In the genomic region with DNA sequence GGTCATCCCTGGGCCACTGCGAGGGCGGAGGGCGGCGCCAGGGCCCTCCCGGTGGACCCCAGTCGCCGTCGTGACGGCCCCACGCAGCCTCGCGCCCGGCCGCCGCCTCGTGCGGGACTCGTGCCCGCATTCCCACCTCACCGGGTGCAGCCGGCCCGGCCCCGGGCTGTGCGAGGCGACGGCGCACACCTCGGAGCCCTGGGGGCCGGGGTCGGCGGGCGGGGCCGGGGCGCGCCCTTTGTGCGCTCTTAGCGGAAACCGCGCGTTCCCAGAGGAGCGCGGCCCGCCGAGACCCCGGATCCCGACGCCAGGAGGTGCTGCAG, we compare ENCODE assay signal across 9 cellular contexts. TPM values are rescaled to one million over a fixed set of nuclear protein-coding genes. Genes with fewer than 3 reads are reported as not detected.
DNase-seq lines count a peak whose midpoint lies in the region; ATAC-seq and TF ChIP-seq lines count a peak whose summit lies in the region.
"Had no signal": no experiment of that assay in that cellular context is flagged by ENCODE, and none has a peak within 500 bp of the region (broad histone marks: within the 10 kb centered on the region; RNA-seq: fewer than 3 reads in every experiment).

No MANE protein-coding gene starts in this region.

- peak overlapping the region; percentile 44 to 64 (median 56) for H3K4me3 ChIP-seq in heart left ventricle
- peak overlapping the region; percentile 68 for H3K4me3 ChIP-seq in coronary artery
- H3K4me3 ChIP-seq in mucosa of rectum (ENCODE audit: low read length in 2 of 2) = peak overlapping the region in 1 of 2 donors; percentile 62
- H3K4me3 ChIP-seq in upper lobe of right lung = peak overlapping the region; percentile 50

- intact Hi-C loops in heart left ventricle (cut with DNase I) (loop anchor here in 7 of 10 donors (5.0 to 10.0 kb wide), 5 partner anchors 228 to 332 kb away; no protein-coding TSS in a partner anchor), Right ventricle myocardium superior (cut with DNase I) (loop anchor here (10.0 kb wide), 1 partner anchor 238 kb away; no protein-coding TSS in a partner anchor), upper lobe of right lung (cut with DNase I) (no loop called here)

- peak overlapping the region in 1 of 2 donors; percentile 52 for H3K9ac ChIP-seq in mucosa of rectum (ENCODE audit: low read depth in 1 of 2, low read length in 2 of 2)

- H3K36me3 ChIP-seq in heart left ventricle (no peaks in the 10 kb centered on the region), mucosa of rectum (ENCODE audit: control insufficient read depth in 2 of 2, insufficient read depth in 2 of 2, low read length in 2 of 2) (no peaks in the 10 kb centered on the region), upper lobe of right lung (no peaks in the 10 kb centered on the region)
- H3K36me3 ChIP-seq: BE2C had no signal

- TF ChIP-seq CTCF in heart left ventricle (IDR thresholded peaks at IDR 0.05) = no peak
- no peak for TF ChIP-seq CTCF in coronary artery (IDR thresholded peaks at IDR 0.05)
- TF ChIP-seq CTCF in upper lobe of right lung (IDR thresholded peaks at IDR 0.05) = no peak

- ATAC-seq in heart left ventricle (no peak), Right ventricle myocardium superior (ENCODE audit: poor library complexity) (no peak), upper lobe of right lung (no peak), HG03521 (IDR thresholded peaks at IDR 0.05; ENCODE audit: unreplicated experiment) (no peak), GM18520 (IDR thresholded peaks at IDR 0.05; ENCODE audit: unreplicated experiment) (no peak)

- no peak overlapping the region for H3K27ac ChIP-seq in heart left ventricle
- H3K27ac ChIP-seq in coronary artery = no peak overlapping the region
- peak overlapping the region; percentile 49 to 52 for H3K27ac ChIP-seq in mucosa of rectum (ENCODE audit: low read depth in 2 of 2, low read length in 2 of 2)
- H3K27ac ChIP-seq in upper lobe of right lung = no peak overlapping the region

- DNase-seq in heart left ventricle = no peak
- DNase-seq in Right ventricle myocardium superior = no peak
- DNase-seq in coronary artery (ENCODE audit: low spot score) = no peak
- DNase-seq in upper lobe of right lung = no peak
- no peak for DNase-seq in AML-193 (lab: John Stamatoyannopoulos, UW)
- DNase-seq: BE2C had no signal

- no peaks in the 10 kb centered on the region for H3K9me3 ChIP-seq in heart left ventricle
- H3K9me3 ChIP-seq in mucosa of rectum (ENCODE audit: control insufficient read depth in 2 of 2, low read length in 2 of 2) = no peaks in the 10 kb centered on the region
- no peaks in the 10 kb centered on the region for H3K9me3 ChIP-seq in upper lobe of right lung
- H3K9me3 ChIP-seq: BE2C had no signal

- TF ChIP-seq POLR2A in heart left ventricle (IDR thresholded peaks at IDR 0.05) = no peak

- H3K4me1 ChIP-seq in heart left ventricle = peaks cover 11 to 46% (median 34%) of the 10 kb centered on the region in 12 donors
- peaks cover 25 to 33% of the 10 kb centered on the region in 2 donors for H3K4me1 ChIP-seq in mucosa of rectum (ENCODE audit: control insufficient read depth in 2 of 2, insufficient read depth in 2 of 2, low read length in 2 of 2)
- H3K4me1 ChIP-seq in upper lobe of right lung = peaks cover 36% of the 10 kb centered on the region

- 1 to 3% methylated on average over 47 of the region's 47 CpGs; no CpG with 5 or more reads in 2 of the 4 donors for WGBS in heart left ventricle, 4 donors

- H3K27me3 ChIP-seq in heart left ventricle = peaks cover 9 to 71% (median 33%) of the 10 kb centered on the region in 9 donors
- peaks cover 39 to 53% of the 10 kb centered on the region in 2 donors for H3K27me3 ChIP-seq in mucosa of rectum (ENCODE audit: control insufficient read depth in 2 of 2, insufficient read depth in 2 of 2, low read length in 2 of 2)
- peaks cover 51% of the 10 kb centered on the region for H3K27me3 ChIP-seq in upper lobe of right lung

RNA-seq across cellular contexts. Expression of gene DLL1, which starts 5.5 kb away (rescaled TPM):
- total RNA-seq in heart left ventricle (10 to 100 TPM in 1 of 9 donors, 1 to 10 TPM in 8; 5.5 to 10.7 (median 8.0) TPM), Right ventricle myocardium superior (18.6 TPM), upper lobe of right lung (14.6 TPM)
- 10 to 100 TPM in 1 of 2 donors, 1 to 10 TPM in 1; 2.6 to 10.0 TPM for polyA plus RNA-seq in heart left ventricle

RNA-seq across cellular contexts. Expression of gene FAM120B, which starts 10.2 kb away (rescaled TPM):
- total RNA-seq in heart left ventricle = 10 to 100 TPM; 12.1 to 29.4 (median 19.9) TPM
- 1 to 10 TPM; 6.6 to 7.3 TPM for polyA plus RNA-seq in heart left ventricle
- total RNA-seq in Right ventricle myocardium superior = 16.5 TPM
- total RNA-seq in upper lobe of right lung = 26.1 TPM

Comparison
In these comparisons a context has a peak if more than half of its experiments do, and no peak if none do; other contexts are left out.
1. H3K27ac ChIP-seq: peak in mucosa of rectum (2 of 2); none in heart left ventricle (0 of 12), coronary artery (0 of 2) and upper lobe of right lung (single experiment).